In the genomic region with DNA sequence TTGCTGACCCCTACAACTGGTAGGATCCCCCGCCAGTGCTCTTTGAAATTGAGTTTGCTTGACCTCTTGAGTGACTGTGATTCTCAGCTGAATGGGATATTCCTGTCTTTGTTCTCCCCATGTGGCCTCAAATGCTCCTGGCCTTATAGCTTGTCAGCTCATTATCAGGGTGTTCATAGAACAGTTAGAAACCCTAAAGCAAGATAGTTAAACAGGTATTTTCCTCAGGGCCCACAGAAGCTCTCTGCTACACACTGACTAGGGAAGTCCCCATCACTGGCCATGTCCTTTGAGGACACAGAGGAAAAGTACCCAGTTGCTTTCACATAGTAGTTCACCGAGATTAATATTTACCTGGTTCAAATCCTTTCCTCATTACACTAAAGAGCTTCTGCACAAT, we compare ENCODE assay signal across 15 cellular contexts.
"Had no signal": no experiment of that assay in that cellular context is flagged by ENCODE, and none has a peak within 500 bp of the region (broad histone marks: within the 10 kb centered on the region; RNA-seq: fewer than 3 reads in every experiment).

No MANE protein-coding gene starts in this region.

- H3K27ac ChIP-seq: cardiac muscle cell, dorsolateral prefrontal cortex, lower lobe of right lung, pancreas, thoracic aorta had no signal

- H3K4me1 ChIP-seq: pancreas had no signal

- H3K4me3 ChIP-seq: cardiac muscle cell, dorsolateral prefrontal cortex, lower lobe of right lung, pancreas, thoracic aorta had no signal

- H3K4me3 Mint-ChIP-seq: neural crest cell had no signal

- DNase-seq: activated CD4-positive, alpha-beta T cell treated with anti-CD3 and anti-CD28 coated beads, Interleukin-2, amount 50 U/mL, for 4 hours; activated CD4-positive, CD25-positive, alpha-beta regulatory T cell treated with anti-CD3 and anti-CD28 coated beads, Interleukin-2, amount 50 U/mL, for 72 hours; activated gamma-delta T cell; dorsolateral prefrontal cortex; left colon; lower lobe of right lung; midbrain; pancreas; stimulated activated CD4-positive, alpha-beta T cell treated with anti-CD3 and anti-CD28 coated beads, Interleukin-1b, Interleukin-23, amount 100 ng/mL, for 48 hours; T1000 had no signal

- H3K9me3 ChIP-seq: lower lobe of right lung, pancreas, thoracic aorta had no signal

- H3K27me3 ChIP-seq: cardiac muscle cell, dorsolateral prefrontal cortex, pancreas had no signal

- ATAC-seq: activated naive CD4-positive, alpha-beta T cell treated with anti-CD3 and anti-CD28 coated beads, Interleukin-2, amount 50 U/mL, for 72 hours; left colon; lower lobe of right lung; pancreas; sciatic nerve had no signal

- H3K9me3 Mint-ChIP-seq: activated naive CD4-positive, alpha-beta T cell treated with anti-CD3 and anti-CD28 coated beads, Interleukin-2, amount 50 U/mL, for 72 hours; neural crest cell had no signal

- H3K36me3 Mint-ChIP-seq: activated naive CD4-positive, alpha-beta T cell treated with anti-CD3 and anti-CD28 coated beads, Interleukin-2, amount 50 U/mL, for 72 hours had no signal

- H3K36me3 ChIP-seq: cardiac muscle cell, lower lobe of right lung, pancreas, thoracic aorta had no signal

- H3K27ac Mint-ChIP-seq: activated naive CD4-positive, alpha-beta T cell treated with anti-CD3 and anti-CD28 coated beads, Interleukin-2, amount 50 U/mL, for 72 hours had no signal
